Comparison of ENCODE assay signal across 8 cellular contexts in genomic region chr5:611731-612486, GRCh38. TPM values are rescaled to one million over a fixed set of nuclear protein-coding genes. Genes with fewer than 3 reads are reported as not detected.
DNase-seq lines count a peak whose midpoint lies in the region; ATAC-seq and TF ChIP-seq lines count a peak whose summit lies in the region.

A gene with protein sequence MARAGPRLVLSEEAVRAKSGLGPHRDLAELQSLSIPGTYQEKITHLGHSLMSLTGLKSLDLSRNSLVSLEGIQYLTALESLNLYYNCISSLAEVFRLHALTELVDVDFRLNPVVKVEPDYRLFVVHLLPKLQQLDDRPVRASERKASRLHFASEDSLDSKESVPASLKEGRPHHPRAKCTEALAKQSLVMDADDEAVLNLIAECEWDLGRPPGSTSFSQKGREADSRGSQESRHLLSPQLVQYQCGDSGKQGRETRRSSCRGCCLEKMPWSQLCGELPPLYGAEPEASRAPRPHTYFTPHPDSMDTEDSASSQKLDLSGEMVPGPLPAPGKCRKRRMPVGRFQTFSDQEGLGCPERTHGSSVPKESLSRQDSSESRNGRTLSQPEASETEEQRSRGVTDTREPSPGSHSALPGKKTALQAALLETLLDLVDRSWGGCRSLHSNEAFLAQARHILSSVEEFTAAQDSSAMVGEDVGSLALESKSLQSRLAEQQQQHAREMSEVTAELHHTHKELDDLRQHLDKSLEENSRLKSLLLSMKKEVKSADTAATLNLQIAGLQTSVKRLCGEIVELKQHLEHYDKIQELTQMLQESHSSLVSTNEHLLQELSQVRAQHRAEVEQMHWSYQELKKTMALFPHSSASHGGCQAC (plus strand): TSS chr5:612340. CDS start chr5:612362, 22 bp downstream.

- peaks cover 4% of the 10 kb centered on the region for H3K9me3 ChIP-seq in KOPT-K1 (ENCODE audit: insufficient read depth, low read length, poor library complexity, severe bottlenecking)

- H3K27ac Mint-ChIP-seq in activated T-helper 1 cell treated with anti-CD3 and anti-CD28 coated beads, Interleukin-12 subunit alpha, Interleukin-12 subunit beta, Interleukin-2, Interleukin-4 antibody, amounts not matched to agents 30 ng/mL and 10 ng/mL and 1 ng/mL, durations not matched to agents 14 hours and 24 hours and 36 hours, result peak within 1 kb of the TSS; percentile 90
- peak within 1 kb of the TSS; percentile 66 to 72 for H3K27ac Mint-ChIP-seq in natural killer cell treated with Interleukin-12 subunit alpha and Interleukin-12 subunit beta and Interleukin-15 and Interleukin-18, amount 100 ng/mL, for 72 hours
- H3K27ac Mint-ChIP-seq in stimulated activated naive B cell treated with anti-CD40 and anti-IgM and Interleukin-4, amounts not matched to agents 10 μg/mL and 1 μg/mL and 100 μg/mL, for 72 hours, result peak within 1 kb of the TSS; percentile 91

- DNase-seq in DMS53 treated with DMSO at 0.1 percent for 48 hours (lab: John Stamatoyannopoulos, UW; ENCODE audit: unreplicated experiment), result peak; percentile 64
- peak; percentile 73 for DNase-seq in RPMI7951 (ENCODE audit: low read depth)
- DNase-seq in activated T-helper 1 cell treated with anti-CD3 and anti-CD28 coated beads, Interleukin-12 subunit alpha, Interleukin-12 subunit beta, Interleukin-2, Interleukin-4 antibody, amounts not matched to agents 30 ng/mL and 10 ng/mL and 1 ng/mL, durations not matched to agents 14 hours and 24 hours and 36 hours (ENCODE audit: low spot score), result peak; percentile 87
- DNase-seq in fibroblast of mammary gland (ENCODE audit: low read depth), result peak; percentile 74
- DNase-seq in natural killer cell treated with Interleukin-12 subunit alpha and Interleukin-12 subunit beta and Interleukin-15 and Interleukin-18, amount 100 ng/mL, for 72 hours (ENCODE audit: low spot score), result peak; percentile 92
- peak; percentile 83 for DNase-seq in stimulated activated naive B cell treated with anti-CD40 and anti-IgM and Interleukin-4, amounts not matched to agents 10 μg/mL and 1 μg/mL and 100 μg/mL, for 72 hours

- peaks cover 14% of the 10 kb centered on the region for H3K36me3 Mint-ChIP-seq in activated T-helper 1 cell treated with anti-CD3 and anti-CD28 coated beads, Interleukin-12 subunit alpha, Interleukin-12 subunit beta, Interleukin-2, Interleukin-4 antibody, amounts not matched to agents 30 ng/mL and 10 ng/mL and 1 ng/mL, durations not matched to agents 14 hours and 24 hours and 36 hours (ENCODE audit: low read depth)
- H3K36me3 Mint-ChIP-seq in natural killer cell treated with Interleukin-12 subunit alpha and Interleukin-12 subunit beta and Interleukin-15 and Interleukin-18, amount 100 ng/mL, for 72 hours, result peaks cover 14% of the 10 kb centered on the region
- H3K36me3 Mint-ChIP-seq in stimulated activated naive B cell treated with anti-CD40 and anti-IgM and Interleukin-4, amounts not matched to agents 10 μg/mL and 1 μg/mL and 100 μg/mL, for 72 hours, result peaks cover 23 to 26% of the 10 kb centered on the region in 2 donors

- TF ChIP-seq CTCF in fibroblast of mammary gland (conservative IDR thresholded peaks at IDR 0.05; ENCODE audit: control insufficient read depth, insufficient read depth, low read depth, low read length), result no peak

- no peaks in the 10 kb centered on the region for H3K9me3 Mint-ChIP-seq in activated T-helper 1 cell treated with anti-CD3 and anti-CD28 coated beads, Interleukin-12 subunit alpha, Interleukin-12 subunit beta, Interleukin-2, Interleukin-4 antibody, amounts not matched to agents 30 ng/mL and 10 ng/mL and 1 ng/mL, durations not matched to agents 14 hours and 24 hours and 36 hours
- H3K9me3 Mint-ChIP-seq in natural killer cell treated with Interleukin-12 subunit alpha and Interleukin-12 subunit beta and Interleukin-15 and Interleukin-18, amount 100 ng/mL, for 72 hours, result no peaks in the 10 kb centered on the region
- peaks cover 4 to 8% of the 10 kb centered on the region in 2 donors for H3K9me3 Mint-ChIP-seq in stimulated activated naive B cell treated with anti-CD40 and anti-IgM and Interleukin-4, amounts not matched to agents 10 μg/mL and 1 μg/mL and 100 μg/mL, for 72 hours

- H3K27ac ChIP-seq in KOPT-K1 (ENCODE audit: low read depth, low read length, poor library complexity, severe bottlenecking), result peak within 1 kb of the TSS; percentile 68

- intact Hi-C loops in activated T-helper 1 cell treated with anti-CD3 and anti-CD28 coated beads, Interleukin-12 subunit alpha, Interleukin-12 subunit beta, Interleukin-2, Interleukin-4 antibody, amounts not matched to agents 30 ng/mL and 10 ng/mL and 1 ng/mL, durations not matched to agents 14 hours and 24 hours and 36 hours (cut with micrococcal nuclease), result loop anchor here (1.0 to 10.0 kb wide), 6 partner anchors 81 to 280 kb away; partner anchors contain the start of genes BRD9, EXOC3, TPPP and TRIP13

- H3K27me3 Mint-ChIP-seq in activated T-helper 1 cell treated with anti-CD3 and anti-CD28 coated beads, Interleukin-12 subunit alpha, Interleukin-12 subunit beta, Interleukin-2, Interleukin-4 antibody, amounts not matched to agents 30 ng/mL and 10 ng/mL and 1 ng/mL, durations not matched to agents 14 hours and 24 hours and 36 hours (ENCODE audit: insufficient read depth), result no peaks in the 10 kb centered on the region
- peaks cover 6 to 7% of the 10 kb centered on the region in 2 donors for H3K27me3 Mint-ChIP-seq in natural killer cell treated with Interleukin-12 subunit alpha and Interleukin-12 subunit beta and Interleukin-15 and Interleukin-18, amount 100 ng/mL, for 72 hours
- peaks cover 32 to 36% of the 10 kb centered on the region in 2 donors for H3K27me3 Mint-ChIP-seq in stimulated activated naive B cell treated with anti-CD40 and anti-IgM and Interleukin-4, amounts not matched to agents 10 μg/mL and 1 μg/mL and 100 μg/mL, for 72 hours

- peaks cover 6% of the 10 kb centered on the region; the same call in 1 of the 2 replicates for H3K36me3 ChIP-seq in KOPT-K1 (ENCODE audit: insufficient read depth, low read length)

- H3K4me3 ChIP-seq in fibroblast of mammary gland (ENCODE audit: control insufficient read depth, low read depth, low read length), result peak within 1 kb of the TSS; percentile 70

- peak; percentile 71 for ATAC-seq in GM21723 (IDR thresholded peaks at IDR 0.05; ENCODE audit: unreplicated experiment)
- peak; percentile 94 to 97 for ATAC-seq in natural killer cell treated with Interleukin-12 subunit alpha and Interleukin-12 subunit beta and Interleukin-15 and Interleukin-18, amount 100 ng/mL, for 72 hours
- peak; percentile 86 to 91 for ATAC-seq in stimulated activated naive B cell treated with anti-CD40 and anti-IgM and Interleukin-4, amounts not matched to agents 10 μg/mL and 1 μg/mL and 100 μg/mL, for 72 hours (replicated peaks)

- H3K4me3 Mint-ChIP-seq in activated T-helper 1 cell treated with anti-CD3 and anti-CD28 coated beads, Interleukin-12 subunit alpha, Interleukin-12 subunit beta, Interleukin-2, Interleukin-4 antibody, amounts not matched to agents 30 ng/mL and 10 ng/mL and 1 ng/mL, durations not matched to agents 14 hours and 24 hours and 36 hours, result peak within 1 kb of the TSS; percentile 94
- peak within 1 kb of the TSS; percentile 91 for H3K4me3 Mint-ChIP-seq in natural killer cell treated with Interleukin-12 subunit alpha and Interleukin-12 subunit beta and Interleukin-15 and Interleukin-18, amount 100 ng/mL, for 72 hours
- peak within 1 kb of the TSS; percentile 86 to 91 for H3K4me3 Mint-ChIP-seq in stimulated activated naive B cell treated with anti-CD40 and anti-IgM and Interleukin-4, amounts not matched to agents 10 μg/mL and 1 μg/mL and 100 μg/mL, for 72 hours

- peaks cover 54% of the 10 kb centered on the region for H3K4me1 Mint-ChIP-seq in activated T-helper 1 cell treated with anti-CD3 and anti-CD28 coated beads, Interleukin-12 subunit alpha, Interleukin-12 subunit beta, Interleukin-2, Interleukin-4 antibody, amounts not matched to agents 30 ng/mL and 10 ng/mL and 1 ng/mL, durations not matched to agents 14 hours and 24 hours and 36 hours (ENCODE audit: low read depth)
- H3K4me1 Mint-ChIP-seq in natural killer cell treated with Interleukin-12 subunit alpha and Interleukin-12 subunit beta and Interleukin-15 and Interleukin-18, amount 100 ng/mL, for 72 hours (ENCODE audit: low read depth in 2 of 2), result peaks cover 43 to 53% of the 10 kb centered on the region in 2 donors
- H3K4me1 Mint-ChIP-seq in stimulated activated naive B cell treated with anti-CD40 and anti-IgM and Interleukin-4, amounts not matched to agents 10 μg/mL and 1 μg/mL and 100 μg/mL, for 72 hours, result peaks cover 44 to 68% of the 10 kb centered on the region in 2 donors

RNA-seq across cellular contexts. Expression of the gene that starts here (rescaled TPM):
- 3.1 and 3.7 TPM in 2 replicates for total RNA-seq in RPMI7951 (2014; rRNA removed; shearing (Covaris generic))
- total RNA-seq in activated T-helper 1 cell treated with anti-CD3 and anti-CD28 coated beads, Interleukin-12 subunit alpha, Interleukin-12 subunit beta, Interleukin-2, Interleukin-4 antibody, amounts not matched to agents 30 ng/mL and 10 ng/mL and 1 ng/mL, durations not matched to agents 14 hours and 24 hours and 36 hours, result 32.4 and 35.7 TPM in 2 replicates
- total RNA-seq in natural killer cell treated with Interleukin-12 subunit alpha and Interleukin-12 subunit beta and Interleukin-15 and Interleukin-18, amount 100 ng/mL, for 72 hours, result 10 to 100 TPM; 15.3 to 58.1 TPM

Comparison
In these comparisons a context has a peak if more than half of its experiments do, and no peak if none do; other contexts are left out.
1. Peak in every context shown above with its lines: DNase-seq, ATAC-seq, H3K4me3 ChIP-seq and H3K27ac ChIP-seq.